ENCODE assay signal across 18 cellular contexts in genomic region chr5:168755548-168756093, GRCh38.
A peak's percentile ranks its signal among the peaks of the same experiment; 100 is the strongest.
DNase-seq lines count a peak whose midpoint lies in the region; ATAC-seq and TF ChIP-seq lines count a peak whose summit lies in the region.
"Had no signal": no experiment of that assay in that cellular context is flagged by ENCODE, and none has a peak within 500 bp of the region (broad histone marks: within the 10 kb centered on the region; RNA-seq: fewer than 3 reads in every experiment).

No MANE protein-coding gene starts in this region.

- H3K4me3 Mint-ChIP-seq in glutamatergic neuron (ENCODE audit: unreplicated experiment): peak overlapping the region; percentile 38
- H3K4me3 Mint-ChIP-seq: CD4-positive, alpha-beta memory T cell; H9 had no signal

- no peak for TF ChIP-seq EP300 in SK-N-SH (IDR thresholded peaks at IDR 0.05; ENCODE audit: borderline replicate concordance in 1 of 2, low read depth in 1 of 2, low read length in 1 of 2)

- CTCF ChIA-PET in SK-N-SH (lab: Yijun Ruan, JAX): interaction anchor here (1.1 to 1.4 kb wide), 2 partner anchors 10 to 192 kb away, joined by 3 to 5 read pairs; no protein-coding TSS in a partner anchor

- H3K4me1 ChIP-seq in SK-N-SH (ENCODE audit: control insufficient read depth in 1 of 2, insufficient read depth in 2 of 2, low read depth in 1 of 2, low read length in 1 of 2) (peaks cover 0 to 48% of the 10 kb centered on the region in 2 experiments; a peak in 2 of 4 replicates), spleen (no peaks in the 10 kb centered on the region)

- H3F3A ChIP-seq in SK-N-SH (replicated peaks; ENCODE audit: insufficient read depth): no peaks in the 10 kb centered on the region

- TF ChIP-seq CTCF in SK-N-SH (IDR thresholded peaks at IDR 0.05) (no peak), glutamatergic neuron (IDR thresholded peaks at IDR 0.05; ENCODE audit: partially characterized antibody, unreplicated experiment) (no peak), spleen (IDR thresholded peaks at IDR 0.05 in 8 of 11, conservative IDR thresholded peaks at IDR 0.05 in 3 of 11) (no peak)

- peaks cover 33% of the 10 kb centered on the region for H3K4me1 Mint-ChIP-seq in glutamatergic neuron (ENCODE audit: low read depth, unreplicated experiment)
- H3K4me1 Mint-ChIP-seq: CD14-positive monocyte; CD4-positive, alpha-beta memory T cell had no signal

- H3K9me2 ChIP-seq in SK-N-SH: no peaks in the 10 kb centered on the region

- no peaks in the 10 kb centered on the region for H4K20me1 ChIP-seq in SK-N-SH (ENCODE audit: insufficient read depth)
- H4K20me1 ChIP-seq: BLaER1 had no signal

- WGBS in SK-N-SH (ENCODE audit: low lambda C conversion rate): 92% methylated on average over 4 of the region's 7 CpGs
- 79 to 89% (median 87%) methylated on average over 6 to 7 of the region's 7 CpGs for WGBS in spleen, 5 donors

- TF ChIP-seq POLR2A in spleen (IDR thresholded peaks at IDR 0.05): no peak

- no peak overlapping the region for H2AFZ ChIP-seq in SK-N-SH (ENCODE audit: low read depth)

- ATAC-seq in SK-N-SH treated with all-trans-retinoic acid at 6 μM for 48 hours (no peak), HG02938 (IDR thresholded peaks at IDR 0.05; ENCODE audit: unreplicated experiment) (no peak)

- no peaks in the 10 kb centered on the region for H3K79me2 ChIP-seq in SK-N-SH (ENCODE audit: insufficient read depth)

- no peaks in the 10 kb centered on the region for H3K9me3 ChIP-seq in SK-N-SH
- no peaks in the 10 kb centered on the region for H3K9me3 ChIP-seq in spleen
- H3K9me3 ChIP-seq: BLaER1 had no signal

- POLR2A ChIA-PET in SK-N-SH (lab: Yijun Ruan, JAX): interaction anchor here (0.9 to 1.9 kb wide), 3 partner anchors 14 to 130 kb away, joined by 3 to 15 read pairs (median 5); no protein-coding TSS in a partner anchor

- H3K4me3 ChIP-seq in SK-N-SH (ENCODE audit: low read depth in 2 of 2, low read length in 1 of 2) (no peak overlapping the region), spleen (no peak overlapping the region)
- H3K4me3 ChIP-seq: BLaER1 had no signal

- H3K27me3 Mint-ChIP-seq in glutamatergic neuron (ENCODE audit: unreplicated experiment): peaks cover 7% of the 10 kb centered on the region

- peak overlapping the region; percentile 79 for H3K27ac Mint-ChIP-seq in glutamatergic neuron (ENCODE audit: unreplicated experiment)
- H3K27ac Mint-ChIP-seq: CD14-positive monocyte; CD4-positive, alpha-beta memory T cell had no signal

- H3K36me3 Mint-ChIP-seq in glutamatergic neuron (ENCODE audit: unreplicated experiment): no peaks in the 10 kb centered on the region
- H3K36me3 Mint-ChIP-seq: CD14-positive monocyte; CD4-positive, alpha-beta memory T cell had no signal

- H3K9ac ChIP-seq in SK-N-SH: no peak overlapping the region
- H3K9ac ChIP-seq: BLaER1 had no signal

- TF ChIP-seq RAD21 in SK-N-SH (IDR thresholded peaks at IDR 0.05; ENCODE audit: low read length): no peak

- intact Hi-C loops in spleen (cut with DNase I; ENCODE audit: low total_unique reads): no loop called here

- peaks cover 8% of the 10 kb centered on the region for H3K9me3 Mint-ChIP-seq in glutamatergic neuron (ENCODE audit: unreplicated experiment)
- H3K9me3 Mint-ChIP-seq: CD4-positive, alpha-beta memory T cell; H9 had no signal

- DNase-seq in SK-N-SH (no peak), NCI-H69 (lab: John Stamatoyannopoulos, UW) (peak; percentile 83), glutamatergic neuron (peak; percentile 38), spleen (peak; percentile 32), islet precursor cell (no peak)
- DNase-seq: 8988T; CD4-positive, alpha-beta memory T cell; DMS153; DMS79; GDM1; GOT3; H9; IMR-90 had no signal

- H3K4me2 ChIP-seq in SK-N-SH: no peak overlapping the region

- H3K27ac ChIP-seq in SK-N-SH (ENCODE audit: low read depth in 2 of 2, low read length in 1 of 2) (peak overlapping the region in 1 of 2 experiments; percentile 91; a peak in 2 of 4 replicates), spleen (no peak overlapping the region)
- H3K27ac ChIP-seq: BLaER1, HL-60 had no signal

- H3K27me3 ChIP-seq in SK-N-SH (ENCODE audit: insufficient read depth) (no peaks in the 10 kb centered on the region), spleen (replicated peaks in 1 of 7) (no peaks in the 10 kb centered on the region)
- H3K27me3 ChIP-seq: BLaER1 had no signal

- H3K36me3 ChIP-seq in SK-N-SH (replicated peaks in 1 of 2; ENCODE audit: control insufficient read depth in 1 of 2, insufficient read depth in 2 of 2, low read length in 1 of 2): peaks cover 29 to 80% of the 10 kb centered on the region in 2 experiments
- peaks cover 0 to 4% (median 0%) of the 10 kb centered on the region in 6 donors for H3K36me3 ChIP-seq in spleen
- H3K36me3 ChIP-seq: BLaER1 had no signal

TF ChIP-seq in SK-N-SH, 30 proteins besides CTCF, POLR2A, EP300 and RAD21:
- TF ChIP-seq GATA2 (CRISPR knock-in tag; IDR thresholded peaks at IDR 0.05): 0 out of 2 replicates have a peak, but pooled peaks have one; percentile 6
- TF ChIP-seq FOXJ3 (CRISPR knock-in tag; IDR thresholded peaks at IDR 0.05): no peak

TF ChIP-seq in SK-N-SH treated with all-trans-retinoic acid at 6 μM for 48 hours, 23 proteins besides CTCF, POLR2A, EP300 and RAD21 (continues in another document):
- TF ChIP-seq SNAI2 (CRISPR knock-in tag; IDR thresholded peaks at IDR 0.05) (no peak), ESRRG (CRISPR knock-in tag; IDR thresholded peaks at IDR 0.05) (no peak), CSRNP3 (CRISPR knock-in tag; IDR thresholded peaks at IDR 0.05) (no peak), ZC3H10 (CRISPR knock-in tag; IDR thresholded peaks at IDR 0.05) (no peak), POU6F1 (CRISPR knock-in tag; IDR thresholded peaks at IDR 0.05; ENCODE audit: borderline replicate concordance, low read depth) (no peak), ZNF70 (CRISPR knock-in tag; IDR thresholded peaks at IDR 0.05) (no peak), ZFP30 (CRISPR knock-in tag; IDR thresholded peaks at IDR 0.05) (no peak), ZNF8 (CRISPR knock-in tag; IDR thresholded peaks at IDR 0.05) (no peak), CREB5 (CRISPR knock-in tag; IDR thresholded peaks at IDR 0.05; ENCODE audit: low read depth) (no peak), RARB (CRISPR knock-in tag; IDR thresholded peaks at IDR 0.05) (no peak), PATZ1 (CRISPR knock-in tag; IDR thresholded peaks at IDR 0.05; ENCODE audit: borderline replicate concordance) (no peak), TCF4 (CRISPR knock-in tag; IDR thresholded peaks at IDR 0.05; ENCODE audit: borderline replicate concordance) (no peak), TOX (CRISPR knock-in tag; IDR thresholded peaks at IDR 0.05; ENCODE audit: borderline replicate concordance) (no peak), ARNTL (CRISPR knock-in tag; IDR thresholded peaks at IDR 0.05; ENCODE audit: borderline replicate concordance, low read depth) (no peak), OSR1 (CRISPR knock-in tag; IDR thresholded peaks at IDR 0.05) (no peak), ISL1 (CRISPR knock-in tag; IDR thresholded peaks at IDR 0.05) (no peak)

Comparison
In these comparisons a context has a peak if more than half of its experiments do, and no peak if none do; other contexts are left out.
1. DNase-seq: peak in NCI-H69 (single experiment), glutamatergic neuron (single experiment) and spleen (single experiment); none in SK-N-SH (single experiment) and islet precursor cell (single experiment).